ENCODE assay signal across 21 cellular contexts in genomic region chr5:102743900-102744299, GRCh38.
"Had no signal": no experiment of that assay in that cellular context is flagged by ENCODE, and none has a peak within 500 bp of the region (broad histone marks: within the 10 kb centered on the region; RNA-seq: fewer than 3 reads in every experiment).

No MANE protein-coding gene starts in this region.

- H3K4me3 ChIP-seq: PC-9, Peyer's patch, SJCRH30 had no signal

- H3K4me2 ChIP-seq: PC-9 had no signal

- H3K4me1 ChIP-seq: Peyer's patch had no signal

- DNase-seq: KBM-7; MV-4-11; NCI-H1048; NCI-H1105; NCI-H1436 treated with DMSO at 0.1 percent for 48 hours; NCI-H1694; NCI-H187 treated with DMSO at 0.1 percent for 48 hours; NCI-H2029 treated with DMSO at 0.1 percent for 48 hours; NCI-H2171 treated with DMSO at 0.1 percent for 48 hours; NCI-H345; NCI-H446 treated with DMSO at 0.1 percent for 48 hours; NCI-H510A treated with DMSO at 0.1 percent for 48 hours; NCI-H526; NK-92 treated with Interleukin-12 subunit alpha and Interleukin-12 subunit beta, amount 100 ng/mL, for 24 hours; OCI-M1; PC-9; Peyer's patch; SHP77 treated with DMSO at 0.1 percent for 48 hours; SJCRH30 had no signal

- H3K9me3 ChIP-seq: Peyer's patch, SJCRH30 had no signal

- H3K27ac ChIP-seq: PC-9, Peyer's patch, SJCRH30 had no signal

- H3K27me3 ChIP-seq: Peyer's patch, SJCRH30 had no signal

- H3K36me3 ChIP-seq: Peyer's patch, SJCRH30 had no signal

- ATAC-seq: Right ventricle myocardium inferior, SK-N-SH treated with all-trans-retinoic acid at 6 μM for 48 hours had no signal

- H2AFZ ChIP-seq: PC-9 had no signal
